Comparison of ENCODE assay signal across 27 cellular contexts in the genomic region with DNA sequence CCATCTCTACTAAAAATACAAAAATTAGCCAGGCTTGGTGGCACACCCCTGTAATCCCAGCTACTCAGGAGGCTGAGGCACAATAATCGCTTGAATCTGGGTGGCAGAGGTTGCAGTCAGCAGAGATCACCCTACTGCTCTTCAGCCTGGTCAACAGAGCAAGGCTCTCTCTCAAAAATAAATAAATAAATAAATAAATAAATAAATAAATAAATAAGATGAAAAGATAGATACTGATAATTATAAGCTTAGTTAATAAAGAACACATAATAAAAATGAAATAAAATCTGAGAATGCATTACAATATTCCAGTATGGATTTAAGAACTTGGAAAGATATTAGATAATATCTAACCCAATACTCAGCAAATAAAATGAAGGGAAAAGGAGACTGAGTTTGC.
"Had no signal": no experiment of that assay in that cellular context is flagged by ENCODE, and none has a peak within 500 bp of the region (broad histone marks: within the 10 kb centered on the region; RNA-seq: fewer than 3 reads in every experiment).

No MANE protein-coding gene starts in this region.

- H3K36me3 ChIP-seq: stomach, suprapubic skin, thoracic aorta, thyroid gland, tibial artery, tibial nerve, transverse colon, upper lobe of left lung, upper lobe of right lung, uterus, vagina had no signal

- H3K4me3 ChIP-seq: stomach, suprapubic skin, testis, thoracic aorta, thyroid gland, tibial artery, tibial nerve, transverse colon, upper lobe of left lung, upper lobe of right lung, uterus, vagina had no signal

- ATAC-seq: stimulated activated effector memory CD8-positive, alpha-beta T cell treated with anti-CD3 and anti-CD28 coated beads, Interleukin-12 subunit alpha, Interleukin-12 subunit beta, amount 100 ng/mL, for 72 hours; stimulated activated memory B cell treated with anti-CD40 and anti-IgM and Interleukin-4, amounts not matched to agents 10 μg/mL and 1 μg/mL and 100 μg/mL, for 72 hours; stimulated activated naive B cell treated with anti-CD40 and anti-IgM and Interleukin-4, amounts not matched to agents 10 μg/mL and 1 μg/mL and 100 μg/mL, for 72 hours; stimulated activated naive CD8-positive, alpha-beta T cell treated with anti-CD3 and anti-CD28 coated beads, Interleukin-15, amount 100 ng/mL, for 72 hours; stimulated activated naive CD8-positive, alpha-beta T cell treated with anti-CD3 and anti-CD28 coated beads, Interleukin-15, Interleukin-2, amounts not matched to agents 100 U/mL and 50 U/mL, for 24 hours; upper lobe of right lung had no signal

- H3K9me3 ChIP-seq: suprapubic skin, testis, thoracic aorta, thyroid gland, tibial artery, tibial nerve, transverse colon, upper lobe of left lung, upper lobe of right lung, uterus, vagina had no signal

- H3K4me1 ChIP-seq: stomach, suprapubic skin, testis, thyroid gland, tibial artery, tibial nerve, transverse colon, upper lobe of left lung, upper lobe of right lung, uterus, vagina had no signal

- FAIRE-seq: urothelium cell line had no signal

- H3K27ac ChIP-seq: stomach, suprapubic skin, testis, thoracic aorta, thyroid gland, tibial artery, tibial nerve, transverse colon, upper lobe of left lung, upper lobe of right lung, uterus, vagina had no signal

- DNase-seq: stimulated activated CD4-positive, alpha-beta T cell treated with anti-CD3 and anti-CD28 coated beads, Interleukin-2, amount 100 ng/mL, for 48 hours; stimulated activated CD4-positive, alpha-beta T cell treated with anti-CD3 and anti-CD28 coated beads, Interleukin-4, amount 100 ng/mL, for 1 hour; stimulated activated CD4-positive, alpha-beta T cell treated with anti-CD3 and anti-CD28 coated beads, Interleukin-4, amount 100 ng/mL, for 24 hours; stimulated activated CD4-positive, alpha-beta T cell treated with anti-CD3 and anti-CD28 coated beads, Interleukin-4, amount 100 ng/mL, for 4 hours; stimulated activated CD8-positive, alpha-beta memory T cell treated with anti-CD3 and anti-CD28 coated beads, Interleukin-4, amount 100 ng/mL, for 48 hours; stimulated activated naive B cell treated with anti-CD40 and anti-IgM and Interleukin-4, amounts not matched to agents 10 μg/mL and 1 μg/mL and 100 μg/mL, for 72 hours; stimulated activated naive CD4-positive, alpha-beta T cell; stimulated activated naive CD4-positive, alpha-beta T cell treated with Interleukin-2 at 50 U/mL for 16 hours; stimulated activated naive CD8-positive, alpha-beta T cell treated with anti-CD3 and anti-CD28 coated beads, Interleukin-15, amount 100 ng/mL, for 72 hours; stimulated activated naive CD8-positive, alpha-beta T cell treated with anti-CD3 and anti-CD28 coated beads, Interleukin-15, Interleukin-2, amounts not matched to agents 100 U/mL and 50 U/mL, for 24 hours; stomach; substantia nigra; testis; thyroid gland; tibial artery; transverse colon; trophoblast cell; upper lobe of left lung; upper lobe of right lung; uterus had no signal
